Comparison of ENCODE assay signal across 1 cellular context in genomic region chr17:12634789-12635414, GRCh38.
TF ChIP-seq lines count a peak whose summit lies in the region.

No MANE protein-coding gene starts in this region.

TF ChIP-seq in GM23338, 12 proteins besides CTCF, POLR2A, EP300 and RAD21 (continued from another document):
- TF ChIP-seq ZNF462 (CRISPR knock-in tag; IDR thresholded peaks at IDR 0.05) (no peak), EZH2phosphoT487 (IDR thresholded peaks at IDR 0.05; ENCODE audit: unreplicated experiment) (no peak), POLR2AphosphoS5 (IDR thresholded peaks at IDR 0.05; ENCODE audit: low read depth) (no peak), ZNF331 (CRISPR knock-in tag; IDR thresholded peaks at IDR 0.05; ENCODE audit: low read depth) (no peak), STAT1 (IDR thresholded peaks at IDR 0.05; ENCODE audit: unreplicated experiment) (no peak), EZH2 (IDR thresholded peaks at IDR 0.05; ENCODE audit: low read depth, unreplicated experiment) (no peak), REST (IDR thresholded peaks at IDR 0.05; ENCODE audit: unreplicated experiment) (no peak), ETS1 (IDR thresholded peaks at IDR 0.05) (no peak), NANOG (IDR thresholded peaks at IDR 0.05; ENCODE audit: borderline replicate concordance) (no peak)
TF ChIP-seq in GM23338: peak in this region for 0.
